In genomic region chr7:46759711-46760480, GRCh38 we compare ENCODE assay signal across 21 cellular contexts.
DNase-seq lines count a peak whose midpoint lies in the region; ATAC-seq and TF ChIP-seq lines count a peak whose summit lies in the region.
"Had no signal": no experiment of that assay in that cellular context is flagged by ENCODE, and none has a peak within 500 bp of the region (broad histone marks: within the 10 kb centered on the region; RNA-seq: fewer than 3 reads in every experiment).

No MANE protein-coding gene starts in this region.

- peak; percentile 60 for DNase-seq in ELR (ENCODE audit: low read depth)
- peak; percentile 40 for DNase-seq in NCI-H446 treated with DMSO at 0.1 percent for 48 hours (lab: John Stamatoyannopoulos, UW)
- peak; percentile 21 for DNase-seq in dermis blood vessel endothelial cell
- DNase-seq in osteoblast (ENCODE audit: insufficient read length, low spot score, missing footprints) = peak; percentile 37
- no peak for DNase-seq in sciatic nerve (ENCODE audit: low spot score)
- no peak for DNase-seq in pons (ENCODE audit: low spot score)
- no peak for DNase-seq in KG1 (lab: John Stamatoyannopoulos, UW)
- DNase-seq in NCI-H774 (lab: John Stamatoyannopoulos, UW) = no peak
- DNase-seq: activated CD4-positive, alpha-beta T cell treated with anti-CD3 and anti-CD28 coated beads for 1 hour; activated naive CD4-positive, alpha-beta T cell treated with anti-CD3 and anti-CD28 coated beads, Interleukin-2, amount 50 U/mL, for 16 hours; DMS79; effector CD4-positive, alpha-beta T cell; gastrocnemius medialis; Kasumi-1; left ventricle myocardium inferior; NCI-H146; NCI-H345; SIG-M5; spleen had no signal

- no peak overlapping the region for H3K4me2 ChIP-seq in osteoblast (ENCODE audit: insufficient read depth, low read length)

- H3K36me3 ChIP-seq in osteoblast (ENCODE audit: insufficient read depth, low read length) = no peaks in the 10 kb centered on the region
- H3K36me3 ChIP-seq: gastrocnemius medialis, left ventricle myocardium inferior, spleen, tibial nerve had no signal

- TF ChIP-seq CTCF in osteoblast (IDR thresholded peaks at IDR 0.05; ENCODE audit: extremely low read depth, low read depth, low read length) = no peak

- no peak overlapping the region for H3K4me3 ChIP-seq in osteoblast (ENCODE audit: insufficient read depth, low read length)
- H3K4me3 ChIP-seq: gastrocnemius medialis, left ventricle myocardium inferior, spleen, tibial nerve had no signal

- H3K9me3 ChIP-seq in osteoblast (ENCODE audit: low read depth, low read length) = no peaks in the 10 kb centered on the region
- H3K9me3 ChIP-seq: gastrocnemius medialis, left ventricle myocardium inferior, spleen, tibial nerve had no signal

- intact Hi-C loops in sciatic nerve (cut with DNase I) = no loop called here

- H3K4me1 ChIP-seq in osteoblast (ENCODE audit: insufficient read depth, low read length) = peaks cover 16% of the 10 kb centered on the region
- H3K4me1 ChIP-seq: parathyroid adenoma, spleen, tibial nerve had no signal

- H4K20me1 ChIP-seq in osteoblast (ENCODE audit: insufficient read depth, low read length) = no peaks in the 10 kb centered on the region

- H3K79me2 ChIP-seq in osteoblast (ENCODE audit: insufficient read depth, low read length) = no peaks in the 10 kb centered on the region
- H3K79me2 ChIP-seq: parathyroid adenoma had no signal

- ATAC-seq in sciatic nerve = no peak
- ATAC-seq: gastrocnemius medialis had no signal

- H3K27ac ChIP-seq in osteoblast (ENCODE audit: low read depth, low read length) = no peak overlapping the region
- H3K27ac ChIP-seq: gastrocnemius medialis, left ventricle myocardium inferior, parathyroid adenoma, spleen, tibial nerve had no signal

- H3K27me3 ChIP-seq in osteoblast (ENCODE audit: insufficient read depth, low read length) = no peaks in the 10 kb centered on the region
- H3K27me3 ChIP-seq: gastrocnemius medialis, spleen, tibial nerve had no signal

- no peak overlapping the region for H2AFZ ChIP-seq in osteoblast (ENCODE audit: low read length)
- H2AFZ ChIP-seq: parathyroid adenoma had no signal

Comparison
In these comparisons a context has a peak if more than half of its experiments do, and no peak if none do; other contexts are left out.
1. DNase-seq: peak in ELR (single experiment), NCI-H446 treated with DMSO at 0.1 percent for 48 hours (single experiment), dermis blood vessel endothelial cell (single experiment) and osteoblast (single experiment); none in sciatic nerve (single experiment), pons (single experiment), KG1 (single experiment) and NCI-H774 (single experiment).